In genomic region chr2:74147729-74148456, GRCh38 we compare ENCODE assay signal across 1 cellular context.
A peak's percentile ranks its signal among the peaks of the same experiment; 100 is the strongest.
TF ChIP-seq lines count a peak whose summit lies in the region.

A gene with protein sequence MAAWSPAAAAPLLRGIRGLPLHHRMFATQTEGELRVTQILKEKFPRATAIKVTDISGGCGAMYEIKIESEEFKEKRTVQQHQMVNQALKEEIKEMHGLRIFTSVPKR (minus strand): TSS chr2:74147912. CDS start chr2:74147874, 38 bp downstream.

TF ChIP-seq in GM12878, 131 proteins besides CTCF, POLR2A, EP300 and RAD21 (continued from another document and continues in another):
- TF ChIP-seq TCF3 (IDR thresholded peaks at IDR 0.05; ENCODE audit: borderline replicate concordance, insufficient read depth, low read depth, low read length), result peak; percentile 58; the same call in 1 of the 2 replicates
- no peak for TF ChIP-seq PBX3 (IDR thresholded peaks at IDR 0.05; ENCODE audit: insufficient replicate concordance, low read depth, low read length)
- TF ChIP-seq, protein P1, sequence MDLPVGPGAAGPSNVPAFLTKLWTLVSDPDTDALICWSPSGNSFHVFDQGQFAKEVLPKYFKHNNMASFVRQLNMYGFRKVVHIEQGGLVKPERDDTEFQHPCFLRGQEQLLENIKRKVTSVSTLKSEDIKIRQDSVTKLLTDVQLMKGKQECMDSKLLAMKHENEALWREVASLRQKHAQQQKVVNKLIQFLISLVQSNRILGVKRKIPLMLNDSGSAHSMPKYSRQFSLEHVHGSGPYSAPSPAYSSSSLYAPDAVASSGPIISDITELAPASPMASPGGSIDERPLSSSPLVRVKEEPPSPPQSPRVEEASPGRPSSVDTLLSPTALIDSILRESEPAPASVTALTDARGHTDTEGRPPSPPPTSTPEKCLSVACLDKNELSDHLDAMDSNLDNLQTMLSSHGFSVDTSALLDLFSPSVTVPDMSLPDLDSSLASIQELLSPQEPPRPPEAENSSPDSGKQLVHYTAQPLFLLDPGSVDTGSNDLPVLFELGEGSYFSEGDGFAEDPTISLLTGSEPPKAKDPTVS (IDR thresholded peaks at IDR 0.05; ENCODE audit: low read depth, low read length), result no peak
- no peak for TF ChIP-seq BMI1 (IDR thresholded peaks at IDR 0.05; ENCODE audit: borderline replicate concordance)
- peak; percentile 94 for TF ChIP-seq YY1 (IDR thresholded peaks at IDR 0.05; ENCODE audit: low read depth, low read length)
- TF ChIP-seq ZNF274 (IDR thresholded peaks at IDR 0.05; ENCODE audit: insufficient read depth, insufficient read length), result no peak
- TF ChIP-seq EGR1 (IDR thresholded peaks at IDR 0.05; ENCODE audit: borderline replicate concordance in 1 of 2, low read depth in 2 of 2, low read length in 2 of 2), result peak in 1 of 2 experiments; percentile 78; a peak in 2 of 3 replicates
- TF ChIP-seq SMAD5 (IDR thresholded peaks at IDR 0.05; ENCODE audit: low read depth), result no peak
- TF ChIP-seq ZBTB4 (CRISPR knock-in tag; IDR thresholded peaks at IDR 0.05), result no peak
- TF ChIP-seq GABPA (IDR thresholded peaks at IDR 0.05; ENCODE audit: low read depth), result no peak
- TF ChIP-seq IKZF1 (conservative IDR thresholded peaks at IDR 0.05), result peak; percentile 85
- TF ChIP-seq ZBTB40 (IDR thresholded peaks at IDR 0.05; ENCODE audit: borderline replicate concordance), result no peak
- TF ChIP-seq MEF2B (IDR thresholded peaks at IDR 0.05; ENCODE audit: partially characterized antibody, poor library complexity, severe bottlenecking), result no peak
- TF ChIP-seq STAT1 (conservative IDR thresholded peaks at IDR 0.05), result no peak
- TF ChIP-seq EZH2 (IDR thresholded peaks at IDR 0.05; ENCODE audit: borderline replicate concordance, control insufficient read depth, low read depth, low read length), result no peak
- TF ChIP-seq MYC (IDR thresholded peaks at IDR 0.05; ENCODE audit: insufficient read depth, insufficient read length, insufficient replicate concordance, low read length, severe bottlenecking), result no peak
- no peak for TF ChIP-seq SMAD1 (IDR thresholded peaks at IDR 0.05; ENCODE audit: low read depth, partially characterized antibody)
- TF ChIP-seq NFXL1 (IDR thresholded peaks at IDR 0.05; ENCODE audit: borderline replicate concordance), result no peak
- TF ChIP-seq ZNF622 (IDR thresholded peaks at IDR 0.05), result no peak; the same call in 1 of the 2 replicates
- peak; percentile 48 to 73; a peak in 3 of 4 replicates for TF ChIP-seq BHLHE40 (IDR thresholded peaks at IDR 0.05; ENCODE audit: borderline replicate concordance in 1 of 2, low read depth in 2 of 2, low read length in 1 of 2)
- TF ChIP-seq POLR2AphosphoS5 (IDR thresholded peaks at IDR 0.05; ENCODE audit: low read length), result peak; percentile 66; the same call in 1 of the 2 replicates
- peak; percentile 36 for TF ChIP-seq RELA (IDR thresholded peaks at IDR 0.05; ENCODE audit: borderline replicate concordance, partially characterized antibody)
- TF ChIP-seq, protein P2, sequence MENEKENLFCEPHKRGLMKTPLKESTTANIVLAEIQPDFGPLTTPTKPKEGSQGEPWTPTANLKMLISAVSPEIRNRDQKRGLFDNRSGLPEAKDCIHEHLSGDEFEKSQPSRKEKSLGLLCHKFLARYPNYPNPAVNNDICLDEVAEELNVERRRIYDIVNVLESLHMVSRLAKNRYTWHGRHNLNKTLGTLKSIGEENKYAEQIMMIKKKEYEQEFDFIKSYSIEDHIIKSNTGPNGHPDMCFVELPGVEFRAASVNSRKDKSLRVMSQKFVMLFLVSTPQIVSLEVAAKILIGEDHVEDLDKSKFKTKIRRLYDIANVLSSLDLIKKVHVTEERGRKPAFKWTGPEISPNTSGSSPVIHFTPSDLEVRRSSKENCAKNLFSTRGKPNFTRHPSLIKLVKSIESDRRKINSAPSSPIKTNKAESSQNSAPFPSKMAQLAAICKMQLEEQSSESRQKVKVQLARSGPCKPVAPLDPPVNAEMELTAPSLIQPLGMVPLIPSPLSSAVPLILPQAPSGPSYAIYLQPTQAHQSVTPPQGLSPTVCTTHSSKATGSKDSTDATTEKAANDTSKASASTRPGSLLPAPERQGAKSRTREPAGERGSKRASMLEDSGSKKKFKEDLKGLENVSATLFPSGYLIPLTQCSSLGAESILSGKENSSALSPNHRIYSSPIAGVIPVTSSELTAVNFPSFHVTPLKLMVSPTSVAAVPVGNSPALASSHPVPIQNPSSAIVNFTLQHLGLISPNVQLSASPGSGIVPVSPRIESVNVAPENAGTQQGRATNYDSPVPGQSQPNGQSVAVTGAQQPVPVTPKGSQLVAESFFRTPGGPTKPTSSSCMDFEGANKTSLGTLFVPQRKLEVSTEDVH (IDR thresholded peaks at IDR 0.05; ENCODE audit: low read depth, partially characterized antibody), result no peak
- TF ChIP-seq, protein P3, sequence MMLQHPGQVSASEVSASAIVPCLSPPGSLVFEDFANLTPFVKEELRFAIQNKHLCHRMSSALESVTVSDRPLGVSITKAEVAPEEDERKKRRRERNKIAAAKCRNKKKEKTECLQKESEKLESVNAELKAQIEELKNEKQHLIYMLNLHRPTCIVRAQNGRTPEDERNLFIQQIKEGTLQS (IDR thresholded peaks at IDR 0.05; ENCODE audit: borderline replicate concordance, extremely low read depth, low read depth, low read length), result no peak
- TF ChIP-seq, protein P4, sequence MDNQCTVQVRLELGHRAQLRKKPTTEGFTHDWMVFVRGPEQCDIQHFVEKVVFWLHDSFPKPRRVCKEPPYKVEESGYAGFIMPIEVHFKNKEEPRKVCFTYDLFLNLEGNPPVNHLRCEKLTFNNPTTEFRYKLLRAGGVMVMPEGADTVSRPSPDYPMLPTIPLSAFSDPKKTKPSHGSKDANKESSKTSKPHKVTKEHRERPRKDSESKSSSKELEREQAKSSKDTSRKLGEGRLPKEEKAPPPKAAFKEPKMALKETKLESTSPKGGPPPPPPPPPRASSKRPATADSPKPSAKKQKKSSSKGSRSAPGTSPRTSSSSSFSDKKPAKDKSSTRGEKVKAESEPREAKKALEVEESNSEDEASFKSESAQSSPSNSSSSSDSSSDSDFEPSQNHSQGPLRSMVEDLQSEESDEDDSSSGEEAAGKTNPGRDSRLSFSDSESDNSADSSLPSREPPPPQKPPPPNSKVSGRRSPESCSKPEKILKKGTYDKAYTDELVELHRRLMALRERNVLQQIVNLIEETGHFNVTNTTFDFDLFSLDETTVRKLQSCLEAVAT (IDR thresholded peaks at IDR 0.05), result no peak
- TF ChIP-seq, protein P5, sequence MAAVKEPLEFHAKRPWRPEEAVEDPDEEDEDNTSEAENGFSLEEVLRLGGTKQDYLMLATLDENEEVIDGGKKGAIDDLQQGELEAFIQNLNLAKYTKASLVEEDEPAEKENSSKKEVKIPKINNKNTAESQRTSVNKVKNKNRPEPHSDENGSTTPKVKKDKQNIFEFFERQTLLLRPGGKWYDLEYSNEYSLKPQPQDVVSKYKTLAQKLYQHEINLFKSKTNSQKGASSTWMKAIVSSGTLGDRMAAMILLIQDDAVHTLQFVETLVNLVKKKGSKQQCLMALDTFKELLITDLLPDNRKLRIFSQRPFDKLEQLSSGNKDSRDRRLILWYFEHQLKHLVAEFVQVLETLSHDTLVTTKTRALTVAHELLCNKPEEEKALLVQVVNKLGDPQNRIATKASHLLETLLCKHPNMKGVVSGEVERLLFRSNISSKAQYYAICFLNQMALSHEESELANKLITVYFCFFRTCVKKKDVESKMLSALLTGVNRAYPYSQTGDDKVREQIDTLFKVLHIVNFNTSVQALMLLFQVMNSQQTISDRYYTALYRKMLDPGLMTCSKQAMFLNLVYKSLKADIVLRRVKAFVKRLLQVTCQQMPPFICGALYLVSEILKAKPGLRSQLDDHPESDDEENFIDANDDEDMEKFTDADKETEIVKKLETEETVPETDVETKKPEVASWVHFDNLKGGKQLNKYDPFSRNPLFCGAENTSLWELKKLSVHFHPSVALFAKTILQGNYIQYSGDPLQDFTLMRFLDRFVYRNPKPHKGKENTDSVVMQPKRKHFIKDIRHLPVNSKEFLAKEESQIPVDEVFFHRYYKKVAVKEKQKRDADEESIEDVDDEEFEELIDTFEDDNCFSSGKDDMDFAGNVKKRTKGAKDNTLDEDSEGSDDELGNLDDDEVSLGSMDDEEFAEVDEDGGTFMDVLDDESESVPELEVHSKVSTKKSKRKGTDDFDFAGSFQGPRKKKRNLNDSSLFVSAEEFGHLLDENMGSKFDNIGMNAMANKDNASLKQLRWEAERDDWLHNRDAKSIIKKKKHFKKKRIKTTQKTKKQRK (IDR thresholded peaks at IDR 0.05; ENCODE audit: low read depth, low read length), result no peak
- TF ChIP-seq PAX5 (IDR thresholded peaks at IDR 0.05; ENCODE audit: borderline replicate concordance, low read depth, low read length), result 0 out of 2 replicates have a peak, but pooled peaks have one; percentile 4
